9 cellular contexts compared by ENCODE assay signal in the genomic region with DNA sequence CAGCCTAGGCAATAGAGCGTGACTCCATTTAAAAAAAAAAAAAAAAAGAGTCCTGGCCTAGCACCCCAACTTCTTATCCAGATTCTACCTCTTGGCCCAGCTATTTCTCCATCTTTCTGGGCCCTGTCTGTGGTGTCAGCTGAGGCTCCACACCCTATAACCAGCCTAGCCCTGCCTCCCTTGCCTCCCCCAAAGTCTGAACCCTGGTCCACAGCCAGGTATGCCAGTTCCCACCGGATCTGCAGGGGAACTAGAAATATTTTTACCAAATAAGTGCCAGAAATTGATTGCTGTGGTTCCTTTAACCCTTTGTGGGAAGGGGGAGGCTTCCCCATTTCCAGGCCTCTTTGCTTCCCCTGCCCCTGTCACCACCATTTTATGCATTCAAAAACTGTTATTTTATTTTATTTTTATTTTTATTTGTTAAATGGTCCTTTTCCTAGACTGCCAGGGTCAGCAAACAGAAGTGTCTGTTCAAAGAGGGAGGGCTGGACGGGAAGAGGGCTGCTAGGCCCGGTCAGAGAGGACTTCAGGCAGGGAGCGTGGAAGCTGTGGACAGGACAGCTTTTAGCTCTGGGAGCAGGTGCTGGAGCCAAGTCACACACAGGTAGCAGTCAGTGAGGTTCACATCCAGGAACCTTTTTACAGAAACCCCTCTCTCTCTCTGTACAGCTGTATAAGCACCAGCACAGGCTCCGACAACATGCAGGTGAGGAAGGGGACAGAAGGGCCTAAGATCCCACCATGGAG. TPM values are rescaled to one million over a fixed set of nuclear protein-coding genes. Genes with fewer than 3 reads are reported as not detected.
DNase-seq lines count a peak whose midpoint lies in the region; ATAC-seq and TF ChIP-seq lines count a peak whose summit lies in the region.
"Had no signal": no experiment of that assay in that cellular context is flagged by ENCODE, and none has a peak within 500 bp of the region (broad histone marks: within the 10 kb centered on the region; RNA-seq: fewer than 3 reads in every experiment).

No MANE protein-coding gene starts in this region.

- no peaks in the 10 kb centered on the region for H4K20me1 ChIP-seq in MM.1S (ENCODE audit: insufficient read depth, low read length)

- peak overlapping the region; percentile 47; the same call in 1 of the 2 replicates for H3K4me2 ChIP-seq in MM.1S (ENCODE audit: low read depth, low read length)

- H3K27me3 ChIP-seq in MM.1S (replicated peaks; ENCODE audit: insufficient read depth, low read length): no peaks in the 10 kb centered on the region

- H3K9me3 Mint-ChIP-seq in mesothelial cell of epicardium: no peaks in the 10 kb centered on the region

- no peak for TF ChIP-seq CTCF in MM.1S (IDR thresholded peaks at IDR 0.05; ENCODE audit: low read length)
- TF ChIP-seq CTCF in mesothelial cell of epicardium (IDR thresholded peaks at IDR 0.05; ENCODE audit: unreplicated experiment): no peak

- peaks cover 18% of the 10 kb centered on the region for H3F3A ChIP-seq in MM.1S (ENCODE audit: insufficient read depth, low read length)

- peaks cover 4% of the 10 kb centered on the region for H3K36me3 Mint-ChIP-seq in mesothelial cell of epicardium

- peak overlapping the region; percentile 79 for H3K27ac ChIP-seq in MM.1S (ENCODE audit: low read length)

- H3K27me3 Mint-ChIP-seq in mesothelial cell of epicardium (ENCODE audit: low read depth): no peaks in the 10 kb centered on the region

- H3K9ac ChIP-seq in MM.1S (ENCODE audit: low read length): peak overlapping the region; percentile 59; the same call in 1 of the 2 replicates

- no peaks in the 10 kb centered on the region for H3K79me2 ChIP-seq in MM.1S (ENCODE audit: low read length)

- H3K4me1 Mint-ChIP-seq in mesothelial cell of epicardium: peaks cover 25% of the 10 kb centered on the region

- no peaks in the 10 kb centered on the region for H3K36me3 ChIP-seq in MM.1S (replicated peaks; ENCODE audit: insufficient read depth, low read length)

- no peaks in the 10 kb centered on the region for H3K9me2 ChIP-seq in MM.1S (replicated peaks; ENCODE audit: insufficient read depth, low read length)

- in situ Hi-C loops in G401 (cut with HindIII; ENCODE audit: low sequenced_read_pairs): no loop called here

- H3K4me3 ChIP-seq in MM.1S (ENCODE audit: low read length): no peak overlapping the region

- DNase-seq in DMS53 treated with DMSO at 0.1 percent for 48 hours (lab: John Stamatoyannopoulos, UW; ENCODE audit: unreplicated experiment) (peak; percentile 50), MM.1S (peak; percentile 10), mesothelial cell of epicardium (ENCODE audit: low spot score in 2 of 2, unreplicated experiment in 2 of 2) (no peak), NCI-H2171 (lab: John Stamatoyannopoulos, UW) (no peak), G401 (ENCODE audit: low spot score) (no peak), HT-29 (ENCODE audit: low spot score) (no peak)
- DNase-seq: head of caudate nucleus had no signal

- H3K9me3 ChIP-seq in MM.1S (replicated peaks; ENCODE audit: insufficient read depth, low read length): no peaks in the 10 kb centered on the region

- H2AFZ ChIP-seq in MM.1S (ENCODE audit: low read length): peak overlapping the region; percentile 65; the same call in 1 of the 2 replicates

- no peak overlapping the region for H3K4me3 Mint-ChIP-seq in mesothelial cell of epicardium

- H3K4me1 ChIP-seq in MM.1S (ENCODE audit: low read length): peaks cover 24% of the 10 kb centered on the region

- H3K27ac Mint-ChIP-seq in mesothelial cell of epicardium: peak overlapping the region; percentile 98

- ATAC-seq in GM21526 (IDR thresholded peaks at IDR 0.05; ENCODE audit: low FRiP score, unreplicated experiment) (peak; percentile 7), HG03469 (IDR thresholded peaks at IDR 0.05; ENCODE audit: unreplicated experiment) (no peak)

RNA-seq across cellular contexts. Expression of a gene that starts 23.2 kb away (rescaled TPM):
- total RNA-seq in mesothelial cell of epicardium: 4.6 to 5.1 TPM (median 4.8 TPM) in 3 replicates
- total RNA-seq in G401 (2014; rRNA removed; shearing (Covaris generic)): not detected in 2 replicates
- 0.08 and 0.18 TPM in 2 replicates for total RNA-seq in HT-29 (2014; rRNA removed; shearing (Covaris generic))

Comparison
In these comparisons a context has a peak if more than half of its experiments do, and no peak if none do; other contexts are left out.
1. DNase-seq: peak in DMS53 treated with DMSO at 0.1 percent for 48 hours (single experiment) and MM.1S (single experiment); none in mesothelial cell of epicardium (0 of 2), NCI-H2171 (single experiment), G401 (single experiment) and HT-29 (single experiment).